ENCODE assay signal across 1 cellular context in the genomic region with DNA sequence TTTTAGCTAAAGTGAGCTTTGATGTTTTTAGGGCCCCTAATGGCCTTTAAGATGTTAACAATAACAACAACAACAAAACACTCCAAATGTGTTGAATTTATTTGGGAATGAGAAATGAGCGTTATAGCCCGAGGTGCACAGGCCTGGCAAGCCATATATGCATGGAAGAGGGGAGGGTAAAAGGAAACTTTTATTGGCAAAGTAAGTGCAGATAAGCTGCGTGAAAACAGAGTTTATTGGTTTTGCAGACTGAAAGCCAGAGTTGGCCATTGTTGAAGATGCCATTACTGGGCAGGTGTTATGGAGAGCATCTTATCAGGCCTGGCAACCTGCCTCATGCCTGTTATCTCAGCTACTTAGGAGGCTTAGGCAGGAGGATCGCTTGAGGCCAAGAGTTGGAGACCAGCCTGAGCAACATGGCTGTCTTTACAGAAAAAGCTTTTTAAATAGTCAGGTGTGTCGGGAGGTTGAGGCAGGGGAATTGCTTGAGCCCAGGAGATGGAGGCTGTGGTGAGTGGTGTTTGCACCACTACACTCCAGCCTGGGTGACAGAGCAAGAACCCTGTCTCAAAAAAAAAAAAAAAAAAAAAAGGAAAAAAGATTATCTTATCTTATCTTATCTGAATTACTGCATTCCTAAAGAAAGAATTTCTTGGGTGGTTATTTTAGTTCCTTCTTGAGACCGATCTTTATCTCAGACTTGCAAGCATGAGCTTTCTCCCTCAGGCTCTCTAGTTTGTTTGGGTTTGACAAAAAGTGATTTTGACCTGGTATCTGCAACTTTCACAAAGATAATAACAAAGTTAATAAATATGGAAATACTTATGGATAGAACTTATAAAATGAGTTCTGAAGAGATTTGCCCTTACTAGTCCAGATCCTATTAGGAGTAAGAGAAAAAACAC.
A peak's percentile ranks its signal among the peaks of the same experiment; 100 is the strongest.
TF ChIP-seq lines count a peak whose summit lies in the region.

No MANE protein-coding gene starts in this region.

TF ChIP-seq in K562, 482 proteins besides CTCF, POLR2A, EP300 and RAD21:
- TF ChIP-seq RBFOX2 (IDR thresholded peaks at IDR 0.05; ENCODE audit: low read depth, low read length) (no peak), TCF7 (IDR thresholded peaks at IDR 0.05; ENCODE audit: borderline replicate concordance) (no peak), CBFA2T3 (IDR thresholded peaks at IDR 0.05) (0 out of 2 replicates have a peak, but pooled peaks have one; percentile 7), ZNF75A (CRISPR knock-in tag; IDR thresholded peaks at IDR 0.05) (no peak), SRSF7 (optimal IDR thresholded peaks at IDR 0.05; ENCODE audit: low read depth, low read length) (no peak), PHB2 (IDR thresholded peaks at IDR 0.05; ENCODE audit: low read depth) (no peak), U2AF1 (optimal IDR thresholded peaks at IDR 0.05; ENCODE audit: low read depth, low read length) (no peak), KDM2B (CRISPR knock-in tag; IDR thresholded peaks at IDR 0.05) (no peak)
- TF ChIP-seq, protein P1, sequence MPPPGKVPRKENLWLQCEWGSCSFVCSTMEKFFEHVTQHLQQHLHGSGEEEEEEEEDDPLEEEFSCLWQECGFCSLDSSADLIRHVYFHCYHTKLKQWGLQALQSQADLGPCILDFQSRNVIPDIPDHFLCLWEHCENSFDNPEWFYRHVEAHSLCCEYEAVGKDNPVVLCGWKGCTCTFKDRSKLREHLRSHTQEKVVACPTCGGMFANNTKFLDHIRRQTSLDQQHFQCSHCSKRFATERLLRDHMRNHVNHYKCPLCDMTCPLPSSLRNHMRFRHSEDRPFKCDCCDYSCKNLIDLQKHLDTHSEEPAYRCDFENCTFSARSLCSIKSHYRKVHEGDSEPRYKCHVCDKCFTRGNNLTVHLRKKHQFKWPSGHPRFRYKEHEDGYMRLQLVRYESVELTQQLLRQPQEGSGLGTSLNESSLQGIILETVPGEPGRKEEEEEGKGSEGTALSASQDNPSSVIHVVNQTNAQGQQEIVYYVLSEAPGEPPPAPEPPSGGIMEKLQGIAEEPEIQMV (tag; conservative IDR thresholded peaks at IDR 0.05; ENCODE audit: low read depth): no peak
TF ChIP-seq in K562: peak in this region for 1.
